In the genomic region with DNA sequence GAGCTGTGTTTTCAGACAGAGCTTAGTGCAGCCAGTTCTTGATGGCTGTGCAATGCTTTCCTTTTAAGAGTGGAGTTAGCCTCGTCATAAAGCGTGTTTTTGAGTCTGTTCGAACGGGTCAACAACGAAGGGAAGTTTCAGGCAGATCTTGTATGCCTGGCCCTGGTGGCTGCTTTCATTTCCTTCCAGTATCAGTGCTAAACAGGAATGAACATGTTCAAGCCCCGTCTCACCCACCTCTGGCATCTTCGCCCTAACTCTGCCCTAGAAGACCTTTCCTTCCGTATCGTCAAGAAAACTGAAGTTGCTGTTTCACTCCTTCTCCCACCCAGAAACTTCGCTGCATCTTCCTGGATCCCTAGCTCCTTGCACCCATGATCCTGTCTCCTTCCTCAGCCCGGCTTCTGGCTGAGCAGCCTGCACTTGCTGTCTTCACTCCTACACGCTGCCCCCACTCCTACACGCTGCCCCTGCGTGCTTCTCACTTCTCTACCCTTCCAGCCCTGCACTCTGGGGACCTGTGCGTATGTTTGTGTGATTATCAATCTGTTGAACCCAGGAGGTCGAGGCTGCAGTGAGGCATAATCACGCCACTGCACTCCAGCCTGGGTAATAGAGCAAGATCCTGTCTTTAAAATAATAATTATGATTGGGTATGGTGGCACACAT, we compare ENCODE assay signal across 7 cellular contexts. TPM values are rescaled to one million over a fixed set of nuclear protein-coding genes. Genes with fewer than 3 reads are reported as not detected.
DNase-seq lines count a peak whose midpoint lies in the region; ATAC-seq and TF ChIP-seq lines count a peak whose summit lies in the region.

No MANE protein-coding gene starts in this region.

- ATAC-seq in stimulated activated memory B cell treated with anti-CD40 and anti-IgM and Interleukin-4, amounts not matched to agents 10 μg/mL and 1 μg/mL and 100 μg/mL, for 72 hours, result no peak

- intact Hi-C loops in esophagus squamous epithelium (cut with DNase I), result loop anchor here (5.0 kb wide), 2 partner anchors 197 to 212 kb away; no protein-coding TSS in a partner anchor

- no peak for TF ChIP-seq POLR2A in esophagus squamous epithelium (IDR thresholded peaks at IDR 0.05)

- peak overlapping the region; percentile 20; the same call in 1 of the 2 replicates for H3K9ac ChIP-seq in GM23248

- H3K36me3 Mint-ChIP-seq in T-helper 1 cell treated with Interleukin-12 subunit alpha and Interleukin-12 subunit beta and Interleukin-4 antibody, amounts not matched to agents 30 μg/mL and 1 μg/mL, for 36 hours (ENCODE audit: low read depth), result peaks cover 15% of the 10 kb centered on the region
- H3K36me3 Mint-ChIP-seq in stimulated activated memory B cell treated with anti-CD40 and anti-IgM and Interleukin-4, amounts not matched to agents 10 μg/mL and 1 μg/mL and 100 μg/mL, for 72 hours, result peaks cover 27% of the 10 kb centered on the region

- peaks cover 6% of the 10 kb centered on the region; the same call in 1 of the 2 replicates for H4K20me1 ChIP-seq in GM23248 (ENCODE audit: insufficient read depth)

- H3K27ac Mint-ChIP-seq in T-helper 1 cell treated with Interleukin-12 subunit alpha and Interleukin-12 subunit beta and Interleukin-4 antibody, amounts not matched to agents 30 μg/mL and 1 μg/mL, for 36 hours, result peak overlapping the region; percentile 34
- peak overlapping the region; percentile 62 for H3K27ac Mint-ChIP-seq in stimulated activated memory B cell treated with anti-CD40 and anti-IgM and Interleukin-4, amounts not matched to agents 10 μg/mL and 1 μg/mL and 100 μg/mL, for 72 hours

- H3K27ac ChIP-seq in GM23248 (no peak overlapping the region), esophagus squamous epithelium (peak overlapping the region; percentile 65 to 77 (median 73))

- in situ Hi-C loops in GM23248 (cut with MboI) (loop anchor here (10.0 kb wide), 1 partner anchor 210 kb away; no protein-coding TSS in a partner anchor), G401 (cut with HindIII; ENCODE audit: low sequenced_read_pairs) (no loop called here)

- H3K4me1 Mint-ChIP-seq in T-helper 1 cell treated with Interleukin-12 subunit alpha and Interleukin-12 subunit beta and Interleukin-4 antibody, amounts not matched to agents 30 μg/mL and 1 μg/mL, for 36 hours (ENCODE audit: low read depth), result peaks cover 61% of the 10 kb centered on the region
- peaks cover 68% of the 10 kb centered on the region for H3K4me1 Mint-ChIP-seq in stimulated activated memory B cell treated with anti-CD40 and anti-IgM and Interleukin-4, amounts not matched to agents 10 μg/mL and 1 μg/mL and 100 μg/mL, for 72 hours

- no peak for TF ChIP-seq CTCF in esophagus squamous epithelium (IDR thresholded peaks at IDR 0.05)

- H3K4me3 Mint-ChIP-seq in T-helper 1 cell treated with Interleukin-12 subunit alpha and Interleukin-12 subunit beta and Interleukin-4 antibody, amounts not matched to agents 30 μg/mL and 1 μg/mL, for 36 hours, result peak overlapping the region; percentile 23
- peak overlapping the region; percentile 32 for H3K4me3 Mint-ChIP-seq in stimulated activated memory B cell treated with anti-CD40 and anti-IgM and Interleukin-4, amounts not matched to agents 10 μg/mL and 1 μg/mL and 100 μg/mL, for 72 hours

- H3K36me3 ChIP-seq in GM23248 (ENCODE audit: low read depth) (no peaks in the 10 kb centered on the region; the same call in 1 of the 2 replicates), esophagus squamous epithelium (peaks cover 0 to 19% (median 0%) of the 10 kb centered on the region in 3 donors)

- H3K9me3 Mint-ChIP-seq in T-helper 1 cell treated with Interleukin-12 subunit alpha and Interleukin-12 subunit beta and Interleukin-4 antibody, amounts not matched to agents 30 μg/mL and 1 μg/mL, for 36 hours, result no peaks in the 10 kb centered on the region
- no peaks in the 10 kb centered on the region for H3K9me3 Mint-ChIP-seq in stimulated activated memory B cell treated with anti-CD40 and anti-IgM and Interleukin-4, amounts not matched to agents 10 μg/mL and 1 μg/mL and 100 μg/mL, for 72 hours

- peaks cover 15% of the 10 kb centered on the region; the same call in 1 of the 2 replicates for H3F3A ChIP-seq in GM23248 (ENCODE audit: insufficient read depth)

- no peaks in the 10 kb centered on the region for H3K9me2 ChIP-seq in GM23248 (ENCODE audit: insufficient read depth)

- H3K27me3 ChIP-seq in GM23248 (replicated peaks; ENCODE audit: insufficient read depth) (no peaks in the 10 kb centered on the region), esophagus squamous epithelium (no peaks in the 10 kb centered on the region)

- H3K9me3 ChIP-seq in GM23248 (ENCODE audit: low read depth) (no peaks in the 10 kb centered on the region), esophagus squamous epithelium (no peaks in the 10 kb centered on the region)

- no peaks in the 10 kb centered on the region for H3K27me3 Mint-ChIP-seq in T-helper 1 cell treated with Interleukin-12 subunit alpha and Interleukin-12 subunit beta and Interleukin-4 antibody, amounts not matched to agents 30 μg/mL and 1 μg/mL, for 36 hours (ENCODE audit: low read depth)
- H3K27me3 Mint-ChIP-seq in stimulated activated memory B cell treated with anti-CD40 and anti-IgM and Interleukin-4, amounts not matched to agents 10 μg/mL and 1 μg/mL and 100 μg/mL, for 72 hours, result no peaks in the 10 kb centered on the region

- H2AFZ ChIP-seq in GM23248, result no peak overlapping the region

- H3K4me2 ChIP-seq in GM23248 (ENCODE audit: unreplicated experiment), result peak overlapping the region; percentile 36

- H3K4me3 ChIP-seq in GM23248, result no peak overlapping the region
- H3K4me3 ChIP-seq in esophagus squamous epithelium, result peak overlapping the region in 3 of 4 donors; percentile 10 to 16 (median 14)

- peaks cover 99% of the 10 kb centered on the region for H3K79me2 ChIP-seq in GM23248 (ENCODE audit: insufficient read depth)

- DNase-seq in GM23248 (no peak), esophagus squamous epithelium (lab: John Stamatoyannopoulos, UW) (no peak), G401 (ENCODE audit: low spot score) (no peak), HK-2 (ENCODE audit: unreplicated experiment) (no peak), NCI-H2227 (lab: John Stamatoyannopoulos, UW; ENCODE audit: unreplicated experiment) (no peak)

- H3K4me1 ChIP-seq in GM23248 (ENCODE audit: insufficient read depth) (peaks cover 25% of the 10 kb centered on the region), esophagus squamous epithelium (peaks cover 15 to 69% (median 26%) of the 10 kb centered on the region in 3 donors)

- 93 to 94% methylated on average over 17 of the region's 17 CpGs for WGBS in GM23248 (ENCODE audit: low coverage in 1 of 2, low lambda C conversion rate in 2 of 2, missing lambda C conversion rate in 2 of 2), 2 experiments
- 31 to 39% methylated on average over 15 to 17 of the region's 17 CpGs for WGBS in esophagus squamous epithelium, 2 donors

RNA-seq across cellular contexts. Expression of a gene that starts 55.3 kb away (rescaled TPM):
- total RNA-seq in GM23248 (2014; rRNA removed; shearing (Covaris generic)), result 48.3 and 51.3 TPM in 2 replicates
- polyA plus RNA-seq in GM23248 (2016; fragmentation: Nextera tagmentation; extraction: Ambion mirVana), result 72.4 and 74.0 TPM in 2 replicates
- 10 to 100 TPM; 44.7 to 71.5 (median 56.0) TPM for total RNA-seq in esophagus squamous epithelium
- 54.2 and 82.0 TPM in 2 replicates for total RNA-seq in G401 (2014; rRNA removed; shearing (Covaris generic))
